Comparison of ENCODE assay signal across 8 cellular contexts in genomic region chr3:186108941-186109865, GRCh38. TPM values are rescaled to one million over a fixed set of nuclear protein-coding genes. Genes with fewer than 3 reads are reported as not detected.
DNase-seq lines count a peak whose midpoint lies in the region; ATAC-seq and TF ChIP-seq lines count a peak whose summit lies in the region.

Gene ETV5 (minus strand): TSS chr3:186109089. CDS start chr3:186105868, 3,221 bp downstream.

- TF ChIP-seq CTCF in smooth muscle cell (IDR thresholded peaks at IDR 0.05; ENCODE audit: borderline replicate concordance, insufficient read depth, poor library complexity, severe bottlenecking): no peak

- H3F3A ChIP-seq in smooth muscle cell (ENCODE audit: low read depth): peaks cover 4% of the 10 kb centered on the region

- H4K20me1 ChIP-seq in smooth muscle cell (ENCODE audit: low read depth): peaks cover 12% of the 10 kb centered on the region

- peak within 1 kb of the TSS; percentile 84 for H3K4me3 ChIP-seq in smooth muscle cell

- peak within 1 kb of the TSS; percentile 92 for H3K4me2 ChIP-seq in smooth muscle cell

- peaks cover 91% of the 10 kb centered on the region for H3K27me3 Mint-ChIP-seq in central memory CD8-positive, alpha-beta T cell
- peaks cover 27 to 42% (median 38%) of the 10 kb centered on the region in 3 donors for H3K27me3 Mint-ChIP-seq in immature natural killer cell (ENCODE audit: low read depth in 3 of 3)

- peak within 1 kb of the TSS; percentile 90 for H3K4me3 Mint-ChIP-seq in central memory CD8-positive, alpha-beta T cell
- peak within 1 kb of the TSS; percentile 92 to 98 (median 95) for H3K4me3 Mint-ChIP-seq in immature natural killer cell

- H3K27me3 ChIP-seq in smooth muscle cell (ENCODE audit: low read depth): peaks cover 12% of the 10 kb centered on the region

- H3K4me1 Mint-ChIP-seq in central memory CD8-positive, alpha-beta T cell: peaks cover 39% of the 10 kb centered on the region
- peaks cover 35 to 42% of the 10 kb centered on the region in 2 donors for H3K4me1 Mint-ChIP-seq in immature natural killer cell

- peaks cover 21% of the 10 kb centered on the region for H3K4me1 ChIP-seq in smooth muscle cell (ENCODE audit: low read depth)

- peak within 1 kb of the TSS; percentile 92 for H3K9ac ChIP-seq in smooth muscle cell (ENCODE audit: low read depth)

- H3K36me3 ChIP-seq in smooth muscle cell (ENCODE audit: low read depth): no peaks in the 10 kb centered on the region

- H3K79me2 ChIP-seq in smooth muscle cell (ENCODE audit: low read depth): peaks cover 25% of the 10 kb centered on the region

- WGBS in smooth muscle cell (ENCODE audit: low lambda C conversion rate): 1% methylated on average over 40 of the region's 63 CpGs

- ATAC-seq in GM19023 (IDR thresholded peaks at IDR 0.05; ENCODE audit: unreplicated experiment): peak; percentile 94
- peak; percentile 92 for ATAC-seq in HG03196 (IDR thresholded peaks at IDR 0.05; ENCODE audit: unreplicated experiment)
- ATAC-seq in central memory CD8-positive, alpha-beta T cell (replicated peaks; ENCODE audit: extremely low read depth, poor library complexity, severe bottlenecking): peak; percentile 93

- no peaks in the 10 kb centered on the region for H3K9me3 ChIP-seq in smooth muscle cell (replicated peaks; ENCODE audit: low read depth)

- peak; percentile 99 for DNase-seq in AG08396 (ENCODE audit: low spot score)
- peak; percentile 99 for DNase-seq in NCI-H345 (lab: John Stamatoyannopoulos, UW)
- DNase-seq in activated CD4-positive, CD25-positive, alpha-beta regulatory T cell treated with anti-CD3 and anti-CD28 coated beads, Interleukin-2, amount 50 U/mL, for 16 hours (ENCODE audit: low read depth, low spot score): peak; percentile 74
- DNase-seq in central memory CD8-positive, alpha-beta T cell (ENCODE audit: low spot score in 2 of 2): peak; percentile 72 to 85
- DNase-seq in immature natural killer cell: peak; percentile 98 to 99 (median 98)
- DNase-seq in smooth muscle cell (lab: John Stamatoyannopoulos, UW; ENCODE audit: unreplicated experiment): peak; percentile 94

- peaks cover 13% of the 10 kb centered on the region for H3K36me3 Mint-ChIP-seq in central memory CD8-positive, alpha-beta T cell (ENCODE audit: insufficient read depth)
- no peaks in the 10 kb centered on the region for H3K36me3 Mint-ChIP-seq in immature natural killer cell

- no peaks in the 10 kb centered on the region for H3K9me3 Mint-ChIP-seq in central memory CD8-positive, alpha-beta T cell
- H3K9me3 Mint-ChIP-seq in immature natural killer cell: peaks cover 0 to 3% (median 0%) of the 10 kb centered on the region in 6 donors

- H3K27ac Mint-ChIP-seq in central memory CD8-positive, alpha-beta T cell (ENCODE audit: low read depth): peak within 1 kb of the TSS; percentile 64
- H3K27ac Mint-ChIP-seq in immature natural killer cell: peak within 1 kb of the TSS; percentile 74 to 94 (median 84)

- peak within 1 kb of the TSS; percentile 92 for H2AFZ ChIP-seq in smooth muscle cell (ENCODE audit: low read depth)

- peak within 1 kb of the TSS; percentile 88 for H3K27ac ChIP-seq in smooth muscle cell (ENCODE audit: low read depth)

RNA-seq across cellular contexts. Expression of gene ETV5, which starts in this region (rescaled TPM):
- polyA plus RNA-seq in immature natural killer cell (1 to 10 TPM in 1 of 3 donors, under 1 TPM in 1, not detected in 1; 0.26 to 2.0 TPM), smooth muscle cell (23.3 and 32.6 TPM in 2 replicates)
- total RNA-seq in smooth muscle cell: 29.8 and 51.8 TPM in 2 replicates

Comparison
In these comparisons a context has a peak if more than half of its experiments do, and no peak if none do; other contexts are left out.
1. Peak in every context shown above with its lines: DNase-seq, ATAC-seq, H3K4me3 ChIP-seq and H3K27ac ChIP-seq.